ENCODE assay signal across 20 cellular contexts in the genomic region with DNA sequence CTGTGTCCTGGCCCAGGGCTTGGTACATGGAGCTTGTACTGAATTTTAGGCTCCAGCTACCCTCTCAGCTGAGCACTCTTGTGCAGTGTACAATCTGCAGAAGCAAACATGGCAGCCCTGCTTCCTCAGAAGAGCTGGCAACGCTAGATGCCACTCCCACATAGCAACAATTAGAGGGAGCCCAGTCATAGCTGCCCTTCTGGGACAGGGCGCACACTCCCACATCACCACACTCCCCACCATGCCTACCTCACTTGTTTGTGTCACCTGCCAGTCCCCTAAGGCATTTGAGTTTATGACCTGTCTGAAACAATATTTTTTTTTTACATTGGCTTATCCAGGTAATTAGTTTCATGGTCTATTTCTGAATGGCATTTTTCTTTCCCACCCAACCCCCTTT.
A peak's percentile ranks its signal among the peaks of the same experiment; 100 is the strongest.
DNase-seq lines count a peak whose midpoint lies in the region; ATAC-seq, FAIRE-seq and TF ChIP-seq lines count a peak whose summit lies in the region.
"Had no signal": no experiment of that assay in that cellular context is flagged by ENCODE, and none has a peak within 500 bp of the region (broad histone marks: within the 10 kb centered on the region; RNA-seq: fewer than 3 reads in every experiment).

No MANE protein-coding gene starts in this region.

- H3K27ac Mint-ChIP-seq in activated T-cell treated with anti-CD3 and anti-CD28 coated beads, Interleukin-2, amount 50 U/mL, for 72 hours: no peak overlapping the region
- no peak overlapping the region for H3K27ac Mint-ChIP-seq in stimulated activated naive B cell treated with anti-CD40 and anti-IgM and Interleukin-4, amounts not matched to agents 10 μg/mL and 1 μg/mL and 100 μg/mL, for 72 hours

- H3K4me2 ChIP-seq in Loucy (ENCODE audit: low read depth, low read length, poor library complexity, severe bottlenecking) (peak overlapping the region; percentile 2), H1 (ENCODE audit: insufficient read depth in 1 of 2, low read depth in 2 of 2, low read length in 2 of 2) (no peak overlapping the region)
- H3K4me2 ChIP-seq: KMS-11 had no signal

- H3K27me3 Mint-ChIP-seq in activated T-cell treated with anti-CD3 and anti-CD28 coated beads, Interleukin-2, amount 50 U/mL, for 72 hours (ENCODE audit: low read depth): no peaks in the 10 kb centered on the region
- H3K27me3 Mint-ChIP-seq in stimulated activated naive B cell treated with anti-CD40 and anti-IgM and Interleukin-4, amounts not matched to agents 10 μg/mL and 1 μg/mL and 100 μg/mL, for 72 hours: peaks cover 0 to 3% of the 10 kb centered on the region in 2 donors

- H4K91ac ChIP-seq in H1 (replicated peaks; ENCODE audit: insufficient read length, low read length): no peak overlapping the region

- H3K4ac ChIP-seq in H1 (replicated peaks; ENCODE audit: insufficient read length, low read depth, low read length): peak overlapping the region; percentile 54

- H3K18ac ChIP-seq in H1 (ENCODE audit: extremely low read depth, low read length): no peak overlapping the region

- no peak overlapping the region for H2BK5ac ChIP-seq in H1 (ENCODE audit: low read depth, low read length)

- POLR2A ChIA-PET in H1 (lab: Charles Lee; ENCODE audit: partially characterized antibody): no interaction called here

- peak overlapping the region; percentile 24 for H3K9ac ChIP-seq in Loucy (ENCODE audit: low read depth, low read length, poor library complexity, severe bottlenecking)
- no peak overlapping the region for H3K9ac ChIP-seq in H1 (replicated peaks in 1 of 4; ENCODE audit: extremely low read depth in 1 of 4, low read depth in 3 of 4, low read length in 3 of 4)
- H3K9ac ChIP-seq: GM23248, KMS-11 had no signal

- no peak overlapping the region for H2AK5ac ChIP-seq in H1 (ENCODE audit: low read depth, low read length)

- H3K4me3 ChIP-seq in Loucy (ENCODE audit: low read length, poor library complexity, severe bottlenecking) (no peak overlapping the region), H1 (ENCODE audit: extremely low read depth in 1 of 4, insufficient read depth in 2 of 4, low read depth in 3 of 4, low read length in 4 of 4) (no peak overlapping the region), esophagus muscularis mucosa (no peak overlapping the region), tibial artery (no peak overlapping the region)
- H3K4me3 ChIP-seq: GM23248, HAP-1, Peyer's patch, SJCRH30 had no signal

- H3K4me1 ChIP-seq in Loucy (ENCODE audit: insufficient read depth, low read length, poor library complexity, severe bottlenecking): peaks cover 58% of the 10 kb centered on the region
- no peaks in the 10 kb centered on the region for H3K4me1 ChIP-seq in H1 (replicated peaks in 1 of 4; ENCODE audit: control insufficient read depth in 3 of 4, insufficient read depth in 4 of 4, low read length in 3 of 4)
- no peaks in the 10 kb centered on the region for H3K4me1 ChIP-seq in esophagus muscularis mucosa
- H3K4me1 ChIP-seq in tibial artery: no peaks in the 10 kb centered on the region
- H3K4me1 ChIP-seq: BE2C, HAP-1, Peyer's patch, SJCRH30 had no signal

- H3K9me3 ChIP-seq in Loucy (ENCODE audit: insufficient read depth, low read depth, low read length): no peaks in the 10 kb centered on the region
- H3K9me3 ChIP-seq in H1 (ENCODE audit: insufficient read depth in 2 of 2, low read depth in 1 of 2, low read length in 1 of 2): no peaks in the 10 kb centered on the region
- H3K9me3 ChIP-seq in esophagus muscularis mucosa: no peaks in the 10 kb centered on the region
- no peaks in the 10 kb centered on the region for H3K9me3 ChIP-seq in tibial artery
- H3K9me3 ChIP-seq: BE2C, HAP-1, Peyer's patch, SJCRH30 had no signal

- no peaks in the 10 kb centered on the region for H4K20me1 ChIP-seq in Loucy (ENCODE audit: insufficient read depth, low read length, poor library complexity, severe bottlenecking)
- no peaks in the 10 kb centered on the region for H4K20me1 ChIP-seq in H1 (replicated peaks in 1 of 2; ENCODE audit: control insufficient read depth in 1 of 2, insufficient read depth in 2 of 2, low read length in 2 of 2)

- H3K9me3 Mint-ChIP-seq in activated T-cell treated with anti-CD3 and anti-CD28 coated beads, Interleukin-2, amount 50 U/mL, for 72 hours: no peaks in the 10 kb centered on the region
- peaks cover 2 to 8% of the 10 kb centered on the region in 2 donors for H3K9me3 Mint-ChIP-seq in stimulated activated naive B cell treated with anti-CD40 and anti-IgM and Interleukin-4, amounts not matched to agents 10 μg/mL and 1 μg/mL and 100 μg/mL, for 72 hours

- peak overlapping the region; percentile 69; the same call in 1 of the 2 replicates for H2AFZ ChIP-seq in Loucy (ENCODE audit: low read length)
- H2AFZ ChIP-seq in H1 (ENCODE audit: low read length): no peak overlapping the region
- H2AFZ ChIP-seq: GM23248 had no signal

- peak; percentile 77 to 85 for ATAC-seq in activated T-cell treated with anti-CD3 and anti-CD28 coated beads, Interleukin-2, amount 50 U/mL, for 72 hours (replicated peaks in 1 of 2)
- ATAC-seq in stimulated activated naive B cell treated with anti-CD40 and anti-IgM and Interleukin-4, amounts not matched to agents 10 μg/mL and 1 μg/mL and 100 μg/mL, for 72 hours (replicated peaks): peak; percentile 31 to 38

- H2BK15ac ChIP-seq in H1 (ENCODE audit: low read length): no peak overlapping the region; the same call in 1 of the 2 replicates

- H3K27ac ChIP-seq in H1 (ENCODE audit: low read depth, low read length) (no peak overlapping the region), esophagus muscularis mucosa (replicated peaks in 1 of 4) (no peak overlapping the region), tibial artery (no peak overlapping the region)
- H3K27ac ChIP-seq: GM23248, KMS-11, Peyer's patch, SJCRH30 had no signal

- TF ChIP-seq POLR2A in H1 (IDR thresholded peaks at IDR 0.05; ENCODE audit: control extremely low read depth in 1 of 2, low read depth in 2 of 2, low read length in 2 of 2) (no peak), esophagus muscularis mucosa (IDR thresholded peaks at IDR 0.05; ENCODE audit: low read depth) (no peak)

- no peaks in the 10 kb centered on the region for H3K79me2 ChIP-seq in Loucy (ENCODE audit: insufficient read depth, low read length)
- H3K79me2 ChIP-seq in H1 (ENCODE audit: control insufficient read depth in 1 of 2, insufficient read depth in 2 of 2, low read length in 2 of 2): no peaks in the 10 kb centered on the region

- no peaks in the 10 kb centered on the region for H3K36me3 Mint-ChIP-seq in activated T-cell treated with anti-CD3 and anti-CD28 coated beads, Interleukin-2, amount 50 U/mL, for 72 hours (ENCODE audit: insufficient read depth in 2 of 2)
- no peaks in the 10 kb centered on the region for H3K36me3 Mint-ChIP-seq in stimulated activated naive B cell treated with anti-CD40 and anti-IgM and Interleukin-4, amounts not matched to agents 10 μg/mL and 1 μg/mL and 100 μg/mL, for 72 hours

- no peak overlapping the region; the same call in 1 of the 2 replicates for H4K8ac ChIP-seq in H1 (ENCODE audit: extremely low read depth, insufficient read depth, low read length)

- peaks cover 26% of the 10 kb centered on the region for H3K4me1 Mint-ChIP-seq in activated T-cell treated with anti-CD3 and anti-CD28 coated beads, Interleukin-2, amount 50 U/mL, for 72 hours (ENCODE audit: low read depth)
- peaks cover 0 to 3% of the 10 kb centered on the region in 2 donors for H3K4me1 Mint-ChIP-seq in stimulated activated naive B cell treated with anti-CD40 and anti-IgM and Interleukin-4, amounts not matched to agents 10 μg/mL and 1 μg/mL and 100 μg/mL, for 72 hours

- CTCF ChIA-PET in H1 (lab: Charles Lee; ENCODE audit: partially characterized antibody): interaction anchor here (1.3 to 1.5 kb wide), 4 partner anchors 14 to 169 kb away, joined by 4 to 5 read pairs (median 4); no protein-coding TSS in a partner anchor

- no peak overlapping the region for H3K14ac ChIP-seq in H1 (ENCODE audit: insufficient read length)

- 93% methylated on average over 2 of the region's 2 CpGs; no CpG with 5 or more reads in 1 of the 2 experiments for WGBS in H1 (ENCODE audit: extremely low coverage in 1 of 2, insufficient coverage in 1 of 2, insufficient read length in 1 of 2, insufficient replicate concordance in 2 of 2, low coverage in 1 of 2, low lambda C conversion rate in 2 of 2, missing lambda C conversion rate in 1 of 2), 2 experiments
- WGBS in esophagus muscularis mucosa: 90% methylated on average over 2 of the region's 2 CpGs

- TF ChIP-seq CTCF in Loucy (conservative IDR thresholded peaks at IDR 0.05; ENCODE audit: low read length): no peak
- no peak for TF ChIP-seq CTCF in H1 (IDR thresholded peaks at IDR 0.05; ENCODE audit: control extremely low read depth in 1 of 3, insufficient read depth in 1 of 3, low read depth in 1 of 3, low read length in 3 of 3)
- TF ChIP-seq CTCF in esophagus muscularis mucosa (IDR thresholded peaks at IDR 0.05): no peak
- TF ChIP-seq CTCF in tibial artery (IDR thresholded peaks at IDR 0.05): no peak

- no peak overlapping the region for H2BK12ac ChIP-seq in H1 (ENCODE audit: low read depth, low read length)

- intact Hi-C loops in esophagus muscularis mucosa (cut with DNase I) (loop anchor here (10.0 kb wide), 1 partner anchor 57 kb away; no protein-coding TSS in a partner anchor), tibial artery (cut with DNase I; ENCODE audit: low total_unique reads) (no loop called here)

- H3K23ac ChIP-seq in H1 (ENCODE audit: insufficient read length): no peak overlapping the region

- no peak for FAIRE-seq in H1 (lab: Jason Lieb, UNC)

- TF ChIP-seq EP300 in H1 (IDR thresholded peaks at IDR 0.05; ENCODE audit: borderline replicate concordance in 1 of 2, low read depth in 2 of 2, low read length in 2 of 2) (no peak), esophagus muscularis mucosa (IDR thresholded peaks at IDR 0.05) (no peak)

- no peak overlapping the region for H2BK20ac ChIP-seq in H1 (ENCODE audit: low read length)

- no peak overlapping the region for H3K4me3 Mint-ChIP-seq in activated T-cell treated with anti-CD3 and anti-CD28 coated beads, Interleukin-2, amount 50 U/mL, for 72 hours
- H3K4me3 Mint-ChIP-seq in stimulated activated naive B cell treated with anti-CD40 and anti-IgM and Interleukin-4, amounts not matched to agents 10 μg/mL and 1 μg/mL and 100 μg/mL, for 72 hours: no peak overlapping the region

- H3K27me3 ChIP-seq in Loucy (ENCODE audit: insufficient read depth, low read length, poor library complexity, severe bottlenecking): no peaks in the 10 kb centered on the region
- no peaks in the 10 kb centered on the region; a peak in 1 of 7 replicates for H3K27me3 ChIP-seq in H1 (replicated peaks in 1 of 4; ENCODE audit: control insufficient read depth in 3 of 4, extremely low read depth in 1 of 4, insufficient read depth in 3 of 4, low read length in 3 of 4)
- peaks cover 0 to 6% (median 0%) of the 10 kb centered on the region in 4 donors for H3K27me3 ChIP-seq in esophagus muscularis mucosa
- peaks cover 0 to 7% of the 10 kb centered on the region in 2 donors for H3K27me3 ChIP-seq in tibial artery
- H3K27me3 ChIP-seq: Peyer's patch, SJCRH30 had no signal

- DNase-seq in activated T-cell treated with anti-CD3 and anti-CD28 coated beads, Interleukin-2, amount 50 U/mL, for 72 hours: peak in 1 of 2 donors; percentile 38
- DNase-seq in activated T-cell treated with anti-CD3 and anti-CD28 coated beads for 4 hours (no peak), H1 (ENCODE audit: low read depth in 1 of 2, low spot score in 2 of 2) (no peak), esophagus muscularis mucosa (ENCODE audit: extremely low spot score) (no peak), tibial artery (no peak)
- no peak for DNase-seq in stimulated activated naive B cell treated with anti-CD40 and anti-IgM and Interleukin-4, amounts not matched to agents 10 μg/mL and 1 μg/mL and 100 μg/mL, for 72 hours
- DNase-seq: BE2C; GM23248; NCI-H1694; NCI-H2081; NCI-H2171; NCI-H345; NCI-H524; NCI-H774; NK-92 treated with Interleukin-12 subunit alpha and Interleukin-12 subunit beta, amount 100 ng/mL, for 24 hours; Peyer's patch; SJCRH30 had no signal

- TF ChIP-seq RAD21 in H1 (IDR thresholded peaks at IDR 0.05 in 1 of 2, conservative IDR thresholded peaks at IDR 0.05 in 1 of 2; ENCODE audit: low read depth in 2 of 2, low read length in 2 of 2): no peak

- no peak overlapping the region for H2BK120ac ChIP-seq in H1 (replicated peaks; ENCODE audit: low read depth, low read length)

- H3K9me2 ChIP-seq in Loucy (replicated peaks; ENCODE audit: low read depth, low read length): no peaks in the 10 kb centered on the region

- H3K56ac ChIP-seq in H1 (replicated peaks; ENCODE audit: insufficient read length, low read depth, low read length): no peak overlapping the region

- no peaks in the 10 kb centered on the region; the same call in 1 of the 2 replicates for H3K23me2 ChIP-seq in H1 (ENCODE audit: low read depth, low read length)

- H4K5ac ChIP-seq in H1 (ENCODE audit: insufficient read length, low read depth, low read length): no peak overlapping the region

- H3F3A ChIP-seq in Loucy (ENCODE audit: low read depth): no peaks in the 10 kb centered on the region

- H3K36me3 ChIP-seq in Loucy (ENCODE audit: insufficient read depth, low read length): no peaks in the 10 kb centered on the region
- no peaks in the 10 kb centered on the region for H3K36me3 ChIP-seq in H1 (ENCODE audit: control insufficient read depth in 2 of 4, insufficient read depth in 4 of 4, low read length in 3 of 4)
- H3K36me3 ChIP-seq in esophagus muscularis mucosa: no peaks in the 10 kb centered on the region
- no peaks in the 10 kb centered on the region for H3K36me3 ChIP-seq in tibial artery
- H3K36me3 ChIP-seq: BE2C, HAP-1, Peyer's patch, SJCRH30 had no signal

- H3K79me1 ChIP-seq in H1 (ENCODE audit: low read depth, low read length): no peaks in the 10 kb centered on the region
